Comparison of ENCODE assay signal across 22 cellular contexts in the genomic region with DNA sequence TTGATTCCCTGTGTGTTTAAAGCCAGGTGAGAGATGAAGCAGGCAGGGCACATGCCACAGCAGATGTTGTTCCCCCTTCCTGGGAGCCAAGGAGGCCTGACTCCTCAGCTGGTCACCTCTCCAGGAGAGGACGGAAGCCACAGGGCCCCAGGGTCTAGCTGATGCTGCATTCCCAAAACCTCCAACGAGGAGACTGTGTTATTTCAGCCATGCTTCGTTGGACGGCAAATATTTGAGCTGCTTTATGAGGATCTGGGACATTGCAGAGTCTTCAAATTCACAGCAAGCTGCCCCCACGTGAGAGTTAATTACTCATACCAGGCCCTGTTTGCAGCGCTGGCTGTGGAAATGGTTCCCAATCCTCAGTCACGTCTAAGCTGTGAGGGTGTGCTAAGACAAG.
DNase-seq lines count a peak whose midpoint lies in the region; ATAC-seq, FAIRE-seq and TF ChIP-seq lines count a peak whose summit lies in the region.
"Had no signal": no experiment of that assay in that cellular context is flagged by ENCODE, and none has a peak within 500 bp of the region (broad histone marks: within the 10 kb centered on the region; RNA-seq: fewer than 3 reads in every experiment).

No MANE protein-coding gene starts in this region.

- no peaks in the 10 kb centered on the region for H4K20me1 ChIP-seq in K562 (replicated peaks; ENCODE audit: control insufficient read depth, insufficient read depth, low read length)

- ATAC-seq in Right ventricle myocardium inferior, result no peak
- no peak for ATAC-seq in K562
- ATAC-seq in stimulated activated memory B cell treated with anti-CD40 and anti-IgM and Interleukin-4, amounts not matched to agents 10 μg/mL and 1 μg/mL and 100 μg/mL, for 72 hours, result no peak
- ATAC-seq: A549; activated CD8-positive, alpha-beta memory T cell treated with anti-CD3 and anti-CD28 coated beads, Interleukin-2, amount 10 ng/mL, durations not matched to agents 7 days and 5 days; natural killer cell treated with Interleukin-12 subunit alpha and Interleukin-12 subunit beta and Interleukin-15 and Interleukin-18, amount 100 ng/mL, for 72 hours had no signal

- no peaks in the 10 kb centered on the region for H3K36me3 ChIP-seq in left ventricle myocardium inferior
- no peaks in the 10 kb centered on the region for H3K36me3 ChIP-seq in K562 (ENCODE audit: control insufficient read depth, insufficient read depth, low read length)
- no peaks in the 10 kb centered on the region for H3K36me3 ChIP-seq in muscle layer of duodenum (ENCODE audit: control insufficient read depth in 1 of 2, insufficient read depth in 2 of 2, low read length in 2 of 2)
- no peaks in the 10 kb centered on the region for H3K36me3 ChIP-seq in vagina
- H3K36me3 ChIP-seq: spleen had no signal

- TF ChIP-seq CTCF in left ventricle myocardium inferior (IDR thresholded peaks at IDR 0.05; ENCODE audit: borderline replicate concordance) (no peak), K562 (IDR thresholded peaks at IDR 0.05 in 2 of 3, conservative IDR thresholded peaks at IDR 0.05 in 1 of 3; ENCODE audit: insufficient read depth in 2 of 3, low read depth in 1 of 3, low read length in 3 of 3) (no peak), vagina (IDR thresholded peaks at IDR 0.05) (no peak)

- H3K9ac ChIP-seq in K562 (ENCODE audit: insufficient read depth in 1 of 2, low read depth in 2 of 2, low read length in 2 of 2), result peak overlapping the region in 1 of 2 experiments; percentile 27; a peak in 1 of 4 replicates

- peaks cover 0 to 6% (median 4%) of the 10 kb centered on the region in 3 donors for H3K27me3 Mint-ChIP-seq in immature natural killer cell (ENCODE audit: low read depth in 3 of 3)
- peaks cover 33% of the 10 kb centered on the region for H3K27me3 Mint-ChIP-seq in stimulated activated memory B cell treated with anti-CD40 and anti-IgM and Interleukin-4, amounts not matched to agents 10 μg/mL and 1 μg/mL and 100 μg/mL, for 72 hours
- H3K27me3 Mint-ChIP-seq: activated naive CD8-positive, alpha-beta T cell treated with anti-CD3 and anti-CD28 coated beads for 36 hours; natural killer cell treated with Interleukin-12 subunit alpha and Interleukin-12 subunit beta and Interleukin-15 and Interleukin-18, amount 100 ng/mL, for 72 hours had no signal

- BruUV-seq in K562 (replicated peaks; lab: Mats Ljungman, UMichigan), result no TSS peak

- no peaks in the 10 kb centered on the region for H3K27me3 ChIP-seq in left ventricle myocardium inferior (ENCODE audit: low read depth)
- no peaks in the 10 kb centered on the region for H3K27me3 ChIP-seq in K562 (ENCODE audit: control insufficient read depth in 2 of 2, insufficient read depth in 2 of 2, low read length in 2 of 2)
- no peaks in the 10 kb centered on the region for H3K27me3 ChIP-seq in muscle layer of duodenum (ENCODE audit: low read depth, low read length)
- H3K27me3 ChIP-seq in vagina, result no peaks in the 10 kb centered on the region
- H3K27me3 ChIP-seq: spleen had no signal

- H3K27ac ChIP-seq in left ventricle myocardium inferior (replicated peaks) (peak overlapping the region; percentile 75), K562 (ENCODE audit: extremely low read depth, low read depth, low read length) (no peak overlapping the region), muscle layer of duodenum (ENCODE audit: low read length) (peak overlapping the region; percentile 17), vagina (peak overlapping the region; percentile 92)
- H3K27ac ChIP-seq: A549 had no signal

- no peak overlapping the region for H3K4me2 ChIP-seq in K562 (ENCODE audit: insufficient read depth, low read length)
- H3K4me2 ChIP-seq: A549 had no signal

- peak overlapping the region; percentile 74 for H2AFZ ChIP-seq in K562 (ENCODE audit: low read depth, low read length)

- peak overlapping the region in 1 of 6 donors; percentile 20 for H3K27ac Mint-ChIP-seq in immature natural killer cell
- H3K27ac Mint-ChIP-seq in stimulated activated memory B cell treated with anti-CD40 and anti-IgM and Interleukin-4, amounts not matched to agents 10 μg/mL and 1 μg/mL and 100 μg/mL, for 72 hours, result no peak overlapping the region
- H3K27ac Mint-ChIP-seq: activated CD8-positive, alpha-beta memory T cell treated with anti-CD3 and anti-CD28 coated beads, Interleukin-2, amount 10 ng/mL, durations not matched to agents 7 days and 5 days; activated naive CD8-positive, alpha-beta T cell treated with anti-CD3 and anti-CD28 coated beads for 36 hours had no signal

- intact Hi-C loops in left ventricle myocardium inferior (cut with micrococcal nuclease), result no loop called here
- intact Hi-C loops in Right ventricle myocardium inferior (cut with DNase I), result no loop called here
- intact Hi-C loops in K562 (cut with micrococcal nuclease), result no loop called here
- intact Hi-C loops in vagina (cut with DNase I), result no loop called here

- peaks cover 5 to 10% (median 5%) of the 10 kb centered on the region in 3 donors for H3K36me3 Mint-ChIP-seq in immature natural killer cell
- H3K36me3 Mint-ChIP-seq in stimulated activated memory B cell treated with anti-CD40 and anti-IgM and Interleukin-4, amounts not matched to agents 10 μg/mL and 1 μg/mL and 100 μg/mL, for 72 hours, result no peaks in the 10 kb centered on the region
- H3K36me3 Mint-ChIP-seq: activated naive CD8-positive, alpha-beta T cell treated with anti-CD3 and anti-CD28 coated beads for 36 hours; brain; natural killer cell treated with Interleukin-12 subunit alpha and Interleukin-12 subunit beta and Interleukin-15 and Interleukin-18, amount 100 ng/mL, for 72 hours had no signal

- TF ChIP-seq POLR2A in K562 (conservative IDR thresholded peaks at IDR 0.05) (no peak), vagina (IDR thresholded peaks at IDR 0.05) (no peak)

- in situ Hi-C loops in K562 (cut with MboI), result no loop called here

- H3K4me3 Mint-ChIP-seq in immature natural killer cell, result no peak overlapping the region
- H3K4me3 Mint-ChIP-seq in stimulated activated memory B cell treated with anti-CD40 and anti-IgM and Interleukin-4, amounts not matched to agents 10 μg/mL and 1 μg/mL and 100 μg/mL, for 72 hours, result no peak overlapping the region
- H3K4me3 Mint-ChIP-seq: activated CD8-positive, alpha-beta memory T cell treated with anti-CD3 and anti-CD28 coated beads, Interleukin-2, amount 10 ng/mL, durations not matched to agents 7 days and 5 days; activated naive CD8-positive, alpha-beta T cell treated with anti-CD3 and anti-CD28 coated beads for 36 hours; brain; natural killer cell treated with Interleukin-12 subunit alpha and Interleukin-12 subunit beta and Interleukin-15 and Interleukin-18, amount 100 ng/mL, for 72 hours had no signal

- H3K9me3 ChIP-seq in left ventricle myocardium inferior (replicated peaks) (no peaks in the 10 kb centered on the region), K562 (replicated peaks; ENCODE audit: control insufficient read depth, insufficient read depth, low read depth, low read length) (no peaks in the 10 kb centered on the region), muscle layer of duodenum (ENCODE audit: control insufficient read depth in 1 of 2, low read length in 2 of 2) (no peaks in the 10 kb centered on the region), vagina (no peaks in the 10 kb centered on the region)
- H3K9me3 ChIP-seq: A549, spleen had no signal

- CTCF ChIA-PET in K562 (lab: Yijun Ruan, JAX; ENCODE audit: low intra/inter-chr PET ratio), result no interaction called here

- no peaks in the 10 kb centered on the region for H3K9me1 ChIP-seq in K562 (ENCODE audit: control insufficient read depth, insufficient read depth, low read length)

- WGBS in K562 (ENCODE audit: insufficient coverage, low coverage, missing lambda C conversion rate), result 63% methylated on average over 7 of the region's 7 CpGs

- no peaks in the 10 kb centered on the region for H3K79me2 ChIP-seq in K562 (ENCODE audit: control insufficient read depth, insufficient read depth, low read length)

- peaks cover 43% of the 10 kb centered on the region for H3K4me1 ChIP-seq in left ventricle myocardium inferior
- peaks cover 0 to 5% of the 10 kb centered on the region in 2 experiments; a peak in 3 of 5 replicates for H3K4me1 ChIP-seq in K562 (replicated peaks in 1 of 2; ENCODE audit: control insufficient read depth in 2 of 2, insufficient read depth in 2 of 2, low read length in 2 of 2)
- peaks cover under 1 to 10% of the 10 kb centered on the region in 2 donors for H3K4me1 ChIP-seq in muscle layer of duodenum (ENCODE audit: control insufficient read depth in 1 of 2, insufficient read depth in 2 of 2, low read length in 2 of 2)
- H3K4me1 ChIP-seq in vagina, result peaks cover 16% of the 10 kb centered on the region

- DNase-seq in left ventricle myocardium inferior (no peak), Right ventricle myocardium inferior (ENCODE audit: missing footprints) (no peak), K562 (ENCODE audit: extremely low read depth in 1 of 4, low spot score in 3 of 4) (no peak), vagina (ENCODE audit: extremely low spot score in 2 of 2) (no peak), iPS-NIHi11 (ENCODE audit: low spot score) (no peak), immature natural killer cell (no peak)
- DNase-seq: activated CD4-positive, alpha-beta T cell treated with anti-CD3 and anti-CD28 coated beads for 48 hours; activated CD8-positive, alpha-beta memory T cell treated with anti-CD3 and anti-CD28 coated beads, Interleukin-2, amount 10 ng/mL, durations not matched to agents 7 days and 5 days; activated naive CD8-positive, alpha-beta T cell treated with anti-CD3 and anti-CD28 coated beads for 36 hours; NCI-H1436; NCI-H2171; NCI-H524 treated with DMSO at 0.1 percent for 48 hours; spleen had no signal

- H3K4me3 ChIP-seq in left ventricle myocardium inferior (no peak overlapping the region), K562 (no peak overlapping the region), muscle layer of duodenum (ENCODE audit: low read depth in 1 of 2, low read length in 2 of 2) (no peak overlapping the region), vagina (no peak overlapping the region)
- H3K4me3 ChIP-seq: A549, spleen had no signal

- no peak for TF ChIP-seq EP300 in K562 (IDR thresholded peaks at IDR 0.05; ENCODE audit: low read length)

- POLR2A ChIA-PET in K562 (lab: Yijun Ruan, JAX), result interaction anchor here (0.8 to 1.1 kb wide), 3 partner anchors 10 to 183 kb away, joined by 3 to 5 read pairs (median 4); no protein-coding TSS in a partner anchor

- FAIRE-seq in K562 (lab: Jason Lieb, UNC), result no peak
- FAIRE-seq: A549, colon, D721Med, G401.6, islet of Langerhans had no signal

- no peaks in the 10 kb centered on the region for H3K9me3 Mint-ChIP-seq in immature natural killer cell
- no peaks in the 10 kb centered on the region for H3K9me3 Mint-ChIP-seq in stimulated activated memory B cell treated with anti-CD40 and anti-IgM and Interleukin-4, amounts not matched to agents 10 μg/mL and 1 μg/mL and 100 μg/mL, for 72 hours
- H3K9me3 Mint-ChIP-seq: activated naive CD8-positive, alpha-beta T cell treated with anti-CD3 and anti-CD28 coated beads for 36 hours had no signal

- peaks cover 36 to 51% of the 10 kb centered on the region in 2 donors for H3K4me1 Mint-ChIP-seq in immature natural killer cell
- peaks cover 10% of the 10 kb centered on the region for H3K4me1 Mint-ChIP-seq in stimulated activated memory B cell treated with anti-CD40 and anti-IgM and Interleukin-4, amounts not matched to agents 10 μg/mL and 1 μg/mL and 100 μg/mL, for 72 hours

- TF ChIP-seq RAD21 in K562 (CRISPR knock-in tag; conservative IDR thresholded peaks at IDR 0.05 in 1 of 2, IDR thresholded peaks at IDR 0.05 in 1 of 2), result no peak

TF ChIP-seq in K562, 482 proteins besides CTCF, POLR2A, EP300 and RAD21 (continues in another document):
- TF ChIP-seq ARID1B (IDR thresholded peaks at IDR 0.05), result no peak
